ENCODE assay signal across 25 cellular contexts in the genomic region with DNA sequence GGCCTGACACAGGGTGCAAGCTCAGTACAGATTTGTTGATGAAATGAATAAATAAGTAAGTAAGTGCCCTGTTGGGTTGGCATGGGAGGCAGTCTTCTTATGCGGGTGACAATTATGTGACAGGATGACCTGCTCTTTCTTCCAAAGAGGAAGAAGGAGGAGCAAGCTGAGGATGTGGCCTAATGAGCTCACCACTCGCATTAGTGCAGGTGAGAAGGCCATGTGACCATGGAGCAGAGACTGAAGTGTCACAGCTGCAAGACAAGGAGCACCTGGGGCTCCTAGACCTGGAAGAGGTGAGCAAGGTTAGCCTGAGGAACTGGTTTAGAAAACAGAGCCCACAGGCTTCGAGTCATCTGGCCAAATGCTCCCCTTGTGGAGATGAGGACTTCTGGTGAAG. TPM values are rescaled to one million over a fixed set of nuclear protein-coding genes. Genes with fewer than 3 reads are reported as not detected.
DNase-seq lines count a peak whose midpoint lies in the region; ATAC-seq and TF ChIP-seq lines count a peak whose summit lies in the region.
"Had no signal": no experiment of that assay in that cellular context is flagged by ENCODE, and none has a peak within 500 bp of the region (broad histone marks: within the 10 kb centered on the region; RNA-seq: fewer than 3 reads in every experiment).

No MANE protein-coding gene starts in this region.

- CTCF ChIA-PET in IMR-90 (lab: Yijun Ruan, JAX) = no interaction called here

- no peaks in the 10 kb centered on the region for H4K20me1 ChIP-seq in IMR-90 (ENCODE audit: insufficient read depth, low read length)

- no peak overlapping the region for H2BK5ac ChIP-seq in IMR-90 (ENCODE audit: low read depth, low read length, poor library complexity, severe bottlenecking)
- no peak overlapping the region for H2BK5ac ChIP-seq in mesendoderm (ENCODE audit: low read length)

- no peak overlapping the region for H2BK15ac ChIP-seq in IMR-90 (ENCODE audit: low read depth, low read length)
- H2BK15ac ChIP-seq in mesendoderm (replicated peaks; ENCODE audit: low read depth) = no peak overlapping the region

- TF ChIP-seq CTCF in IMR-90 (conservative IDR thresholded peaks at IDR 0.05; ENCODE audit: low read depth, low read length) = no peak
- no peak for TF ChIP-seq CTCF in heart right ventricle (IDR thresholded peaks at IDR 0.05)

- H3K4me2 ChIP-seq in IMR-90 (ENCODE audit: low read depth, low read length) (no peak overlapping the region), mesendoderm (ENCODE audit: low read length) (no peak overlapping the region)

- intact Hi-C loops in IMR-90 (cut with micrococcal nuclease) = no loop called here
- intact Hi-C loops in heart right ventricle (cut with DNase I) = loop anchor here in 1 of 10 donors (10.0 kb wide), 1 partner anchor 50 kb away; no protein-coding TSS in a partner anchor

- H3K18ac ChIP-seq in IMR-90 (ENCODE audit: low read depth, low read length) (no peak overlapping the region), mesendoderm (ENCODE audit: low read length) (no peak overlapping the region)

- no peak overlapping the region for H2BK20ac ChIP-seq in IMR-90 (ENCODE audit: low read depth, low read length)

- no peak for TF ChIP-seq POLR2A in IMR-90 (IDR thresholded peaks at IDR 0.05; ENCODE audit: low read depth, low read length)

- H3K36me3 ChIP-seq in IMR-90 (ENCODE audit: control insufficient read depth, insufficient read depth, low read length) (no peaks in the 10 kb centered on the region), mesendoderm (ENCODE audit: control insufficient read depth, insufficient read depth, low read length) (no peaks in the 10 kb centered on the region), heart right ventricle (no peaks in the 10 kb centered on the region)
- H3K36me3 ChIP-seq: BE2C, colonic mucosa, gastrocnemius medialis had no signal

- DNase-seq in DMS53 (lab: John Stamatoyannopoulos, UW) (peak; percentile 67), DMS53 treated with DMSO at 0.1 percent for 48 hours (lab: John Stamatoyannopoulos, UW; ENCODE audit: unreplicated experiment) (no peak), IMR-90 (peak; percentile 9), astrocyte of the hippocampus (ENCODE audit: low read depth, low spot score) (peak; percentile 19), mesendoderm (peak; percentile 46), heart right ventricle (no peak), KBM-7 (no peak)
- DNase-seq: 8988T; activated CD4-positive, alpha-beta T cell treated with anti-CD3 and anti-CD28 coated beads, Interleukin-2, amount 50 U/mL, for 1 hour; BE2C; body of pancreas; colonic mucosa; gastrocnemius medialis; NCI-H524; posterior cingulate gyrus; SHP77 treated with DMSO at 0.1 percent for 48 hours; stimulated activated CD4-positive, alpha-beta T cell treated with anti-CD3 and anti-CD28 coated beads, Interleukin-2, amount 100 ng/mL, for 48 hours; T-cell had no signal

- no peaks in the 10 kb centered on the region for H3K79me2 ChIP-seq in mesendoderm (ENCODE audit: control insufficient read depth, insufficient read depth, low read length)

- H3K9me3 ChIP-seq in IMR-90 (ENCODE audit: control insufficient read depth, insufficient read depth, low read length) (peaks cover 23% of the 10 kb centered on the region), heart right ventricle (peaks cover 0 to 37% (median 16%) of the 10 kb centered on the region in 11 donors)
- H3K9me3 ChIP-seq: colonic mucosa had no signal

- H3K4me3 ChIP-seq in IMR-90 (ENCODE audit: insufficient read depth, low read depth, low read length) (no peak overlapping the region), mesendoderm (ENCODE audit: low read length) (no peak overlapping the region), heart right ventricle (no peak overlapping the region)
- H3K4me3 ChIP-seq: body of pancreas, colonic mucosa, gastrocnemius medialis, skin epidermis had no signal

- H3K79me1 ChIP-seq in IMR-90 (ENCODE audit: low read depth in 1 of 2, low read length in 2 of 2) = no peaks in the 10 kb centered on the region
- H3K79me1 ChIP-seq in mesendoderm (ENCODE audit: low read length) = no peaks in the 10 kb centered on the region

- H4K5ac ChIP-seq in IMR-90 (ENCODE audit: low read depth, low read length) = no peak overlapping the region
- H4K5ac ChIP-seq in mesendoderm (ENCODE audit: low read length) = no peak overlapping the region

- H2AK5ac ChIP-seq in IMR-90 (ENCODE audit: low read depth, low read length) = no peak overlapping the region
- no peak overlapping the region for H2AK5ac ChIP-seq in mesendoderm (ENCODE audit: low read length)

- 39% methylated on average over 3 of the region's 3 CpGs; no CpG with 5 or more reads in 1 of the 2 experiments for WGBS in IMR-90 (ENCODE audit: extremely low coverage in 2 of 2, insufficient read length in 1 of 2), 2 experiments
- no CpG with 5 or more reads among the region's 3 CpGs for WGBS in mesendoderm (ENCODE audit: extremely low coverage, insufficient coverage, low lambda C conversion rate)
- WGBS in heart right ventricle, 2 donors = 57 to 77% methylated on average over 3 of the region's 3 CpGs

- H2AFZ ChIP-seq in IMR-90 (replicated peaks; ENCODE audit: low read length, poor library complexity) = no peak overlapping the region

- H2AK9ac ChIP-seq in IMR-90 (replicated peaks; ENCODE audit: low read depth, low read length, poor library complexity) = no peak overlapping the region

- no peak overlapping the region for H3K14ac ChIP-seq in IMR-90 (replicated peaks; ENCODE audit: low read depth, low read length)

- TF ChIP-seq RAD21 in IMR-90 (IDR thresholded peaks at IDR 0.05; ENCODE audit: low read length) = no peak

- dilution Hi-C loops in IMR-90 (cut with HindIII; ENCODE audit: low sequenced_read_pairs, unreplicated experiment) = no loop called here

- H3K27me3 ChIP-seq in IMR-90 (ENCODE audit: control insufficient read depth, insufficient read depth, low read length) (peaks cover 25% of the 10 kb centered on the region), mesendoderm (ENCODE audit: insufficient read depth, low read length, poor library complexity) (no peaks in the 10 kb centered on the region), heart right ventricle (peaks cover 0 to 15% (median 0%) of the 10 kb centered on the region in 7 donors)
- H3K27me3 ChIP-seq: BE2C, body of pancreas, colonic mucosa had no signal

- H3K27ac ChIP-seq in IMR-90 (ENCODE audit: insufficient read depth, low read length) (no peak overlapping the region), mesendoderm (ENCODE audit: low read depth, low read length) (no peak overlapping the region), heart right ventricle (no peak overlapping the region)
- H3K27ac ChIP-seq: body of pancreas, colonic mucosa, gastrocnemius medialis, skin epidermis had no signal

- H3K4ac ChIP-seq in IMR-90 (ENCODE audit: low read depth, low read length) = no peak overlapping the region
- no peak overlapping the region for H3K4ac ChIP-seq in mesendoderm (ENCODE audit: low read depth, low read length)

- no peak overlapping the region for H3K56ac ChIP-seq in IMR-90 (ENCODE audit: extremely low read depth, insufficient read depth, low read length)
- no peak overlapping the region for H3K56ac ChIP-seq in mesendoderm (ENCODE audit: low read length)

- H3K9ac ChIP-seq in IMR-90 (ENCODE audit: low read depth, low read length) = no peak overlapping the region
- no peak overlapping the region for H3K9ac ChIP-seq in mesendoderm (ENCODE audit: low read length)

- in situ Hi-C loops in IMR-90 (cut with MboI; ENCODE audit: low sequenced_read_pairs) (no loop called here), KBM-7 (cut with MboI; ENCODE audit: low pct_unique_long_range_greater_than_20kb, low sequenced_read_pairs) (no loop called here)

- H3K4me1 ChIP-seq in IMR-90 (ENCODE audit: control insufficient read depth, insufficient read depth, low read length) (no peaks in the 10 kb centered on the region), mesendoderm (ENCODE audit: control insufficient read depth, low read depth, low read length) (no peaks in the 10 kb centered on the region), heart right ventricle (no peaks in the 10 kb centered on the region)
- H3K4me1 ChIP-seq: BE2C, body of pancreas, colonic mucosa, gastrocnemius medialis had no signal

- no peak overlapping the region for H4K8ac ChIP-seq in IMR-90 (ENCODE audit: low read depth in 2 of 2, low read length in 2 of 2)
- H4K8ac ChIP-seq in mesendoderm (ENCODE audit: low read depth, low read length) = no peak overlapping the region

- H3K9me1 ChIP-seq in IMR-90 (ENCODE audit: insufficient read depth, low read length) = no peaks in the 10 kb centered on the region

- no peak for ATAC-seq in IMR-90 (ENCODE audit: low read depth)
- ATAC-seq in heart right ventricle = no peak
- ATAC-seq in GM21528 (IDR thresholded peaks at IDR 0.05; ENCODE audit: low FRiP score, unreplicated experiment) = no peak
- ATAC-seq: activated naive CD4-positive, alpha-beta T cell treated with anti-CD3 and anti-CD28 coated beads, Interleukin-2, amount 50 U/mL, for 72 hours; body of pancreas; gastrocnemius medialis; T-cell had no signal

- H4K91ac ChIP-seq in IMR-90 (ENCODE audit: insufficient read depth, low read depth, low read length) = no peak overlapping the region

- POLR2A ChIA-PET in IMR-90 (lab: Charles Lee; ENCODE audit: unreplicated experiment) = no interaction called here

- BruUV-seq in IMR-90 (replicated peaks; lab: Mats Ljungman, UMichigan) = no TSS peak

- H3K23ac ChIP-seq in IMR-90 (ENCODE audit: low read depth, low read length) (no peak overlapping the region), mesendoderm (ENCODE audit: low read length) (no peak overlapping the region)

- no peak overlapping the region for H2BK120ac ChIP-seq in IMR-90 (ENCODE audit: low read depth, low read length)
- no peak overlapping the region for H2BK120ac ChIP-seq in mesendoderm (ENCODE audit: low read depth, low read length)

TF ChIP-seq in IMR-90, 13 proteins besides CTCF, POLR2A, EP300 and RAD21 (continues in another document):
- TF ChIP-seq MAZ (IDR thresholded peaks at IDR 0.05; ENCODE audit: borderline replicate concordance, low read depth, low read length) (no peak), CHD1 (IDR thresholded peaks at IDR 0.05; ENCODE audit: low read depth, low read length) (no peak), NFE2L2 (IDR thresholded peaks at IDR 0.05; ENCODE audit: low read depth, low read length) (no peak)
- TF ChIP-seq, protein P1, sequence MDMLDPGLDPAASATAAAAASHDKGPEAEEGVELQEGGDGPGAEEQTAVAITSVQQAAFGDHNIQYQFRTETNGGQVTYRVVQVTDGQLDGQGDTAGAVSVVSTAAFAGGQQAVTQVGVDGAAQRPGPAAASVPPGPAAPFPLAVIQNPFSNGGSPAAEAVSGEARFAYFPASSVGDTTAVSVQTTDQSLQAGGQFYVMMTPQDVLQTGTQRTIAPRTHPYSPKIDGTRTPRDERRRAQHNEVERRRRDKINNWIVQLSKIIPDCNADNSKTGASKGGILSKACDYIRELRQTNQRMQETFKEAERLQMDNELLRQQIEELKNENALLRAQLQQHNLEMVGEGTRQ (IDR thresholded peaks at IDR 0.05; ENCODE audit: low read depth, low read length) = no peak

RNA-seq across cellular contexts. Expression of a gene that starts 34.9 kb away (rescaled TPM):
- total RNA-seq in IMR-90 (2012; rRNA removed) (not detected in 2 replicates), heart right ventricle (not detected)
- polyA plus RNA-seq in IMR-90 (2012; rRNA removed) (not detected in 2 replicates), heart right ventricle (not detected)
- not detected in 2 replicates for polyA plus RNA-seq in IMR-90 (2012; cell fraction: cytosol; rRNA removed)
- polyA plus RNA-seq in IMR-90 (2012; cell fraction: nucleus; rRNA removed; ENCODE audit: low replicate concordance) = not detected in 2 replicates
- not detected for polyA plus RNA-seq in mesendoderm (2013, experiment 1 of 2)
- 0.04 TPM for polyA plus RNA-seq in mesendoderm (2013, experiment 2 of 2)
- total RNA-seq: activated naive CD4-positive, alpha-beta T cell treated with anti-CD3 and anti-CD28 coated beads, Interleukin-2, amount 50 U/mL, for 72 hours; body of pancreas; colonic mucosa; G401; gastrocnemius medialis; H1; OCI-LY7; T-cell; ureter had no signal

Comparison
In these comparisons a context has a peak if more than half of its experiments do, and no peak if none do; other contexts are left out.
1. DNase-seq: peak in DMS53 (single experiment), IMR-90 (single experiment), astrocyte of the hippocampus (single experiment) and mesendoderm (single experiment); none in DMS53 treated with DMSO at 0.1 percent for 48 hours (single experiment), heart right ventricle (0 of 2) and KBM-7 (single experiment).